ENCODE assay signal across 15 cellular contexts in genomic region chr9:35716236-35716635, GRCh38. TPM values are rescaled to one million over a fixed set of nuclear protein-coding genes. Genes with fewer than 3 reads are reported as not detected.
DNase-seq lines count a peak whose midpoint lies in the region; ATAC-seq, FAIRE-seq and TF ChIP-seq lines count a peak whose summit lies in the region.
"Had no signal": no experiment of that assay in that cellular context is flagged by ENCODE, and none has a peak within 500 bp of the region (broad histone marks: within the 10 kb centered on the region; RNA-seq: fewer than 3 reads in every experiment).

No MANE protein-coding gene starts in this region.

- H3K9me3 Mint-ChIP-seq in activated naive CD8-positive, alpha-beta T cell (ENCODE audit: low read depth), result no peaks in the 10 kb centered on the region
- H3K9me3 Mint-ChIP-seq in activated naive CD8-positive, alpha-beta T cell treated with anti-CD3 and anti-CD28 coated beads for 36 hours, result no peaks in the 10 kb centered on the region
- no peaks in the 10 kb centered on the region for H3K9me3 Mint-ChIP-seq in glutamatergic neuron (ENCODE audit: unreplicated experiment)
- H3K9me3 Mint-ChIP-seq: dendritic cell treated with granulocyte-macrophage colony-stimulating factor and Interleukin-4, amounts not matched to agents 40 ng/mL and 50 ng/mL, for 4 days; T-cell had no signal

- H3K9me3 ChIP-seq in ascending aorta, result no peaks in the 10 kb centered on the region
- H3K9me3 ChIP-seq in aorta (ENCODE audit: control insufficient read depth, low read length), result no peaks in the 10 kb centered on the region

- H3K27me3 ChIP-seq in ascending aorta (no peaks in the 10 kb centered on the region), aorta (ENCODE audit: control insufficient read depth in 1 of 2, insufficient read depth in 2 of 2, low read length in 1 of 2) (no peaks in the 10 kb centered on the region)

- H3K27ac ChIP-seq in ascending aorta, result peak overlapping the region; percentile 51 to 74
- peak overlapping the region in 1 of 2 donors; percentile 22 for H3K27ac ChIP-seq in aorta (ENCODE audit: low read depth in 1 of 2, low read length in 2 of 2)

- intact Hi-C loops in ascending aorta (cut with DNase I) (no loop called here), aorta (cut with DNase I) (no loop called here)

- H3K4me1 ChIP-seq in ascending aorta, result peaks cover 0 to 3% of the 10 kb centered on the region in 2 donors
- no peaks in the 10 kb centered on the region for H3K4me1 ChIP-seq in aorta (ENCODE audit: control insufficient read depth in 1 of 2, insufficient read depth in 2 of 2, low read length in 2 of 2)

- H3K36me3 Mint-ChIP-seq in activated naive CD8-positive, alpha-beta T cell, result peaks cover 8% of the 10 kb centered on the region
- peaks cover 14% of the 10 kb centered on the region for H3K36me3 Mint-ChIP-seq in activated naive CD8-positive, alpha-beta T cell treated with anti-CD3 and anti-CD28 coated beads for 36 hours
- H3K36me3 Mint-ChIP-seq in glutamatergic neuron (ENCODE audit: unreplicated experiment), result no peaks in the 10 kb centered on the region

- H3K36me3 ChIP-seq in ascending aorta (peaks cover 100% of the 10 kb centered on the region in 2 donors), aorta (ENCODE audit: control insufficient read depth in 1 of 2, insufficient read depth in 2 of 2, low read length in 1 of 2) (peaks cover 21 to 60% of the 10 kb centered on the region in 2 donors)

- no peak overlapping the region for H3K4me3 Mint-ChIP-seq in activated naive CD8-positive, alpha-beta T cell
- H3K4me3 Mint-ChIP-seq in activated naive CD8-positive, alpha-beta T cell treated with anti-CD3 and anti-CD28 coated beads for 36 hours, result no peak overlapping the region
- H3K4me3 Mint-ChIP-seq in glutamatergic neuron (ENCODE audit: unreplicated experiment), result no peak overlapping the region
- H3K4me3 Mint-ChIP-seq: dendritic cell treated with granulocyte-macrophage colony-stimulating factor and Interleukin-4, amounts not matched to agents 40 ng/mL and 50 ng/mL, for 4 days; T-cell had no signal

- peak overlapping the region; percentile 73 for H3K27ac Mint-ChIP-seq in activated naive CD8-positive, alpha-beta T cell
- H3K27ac Mint-ChIP-seq in activated naive CD8-positive, alpha-beta T cell treated with anti-CD3 and anti-CD28 coated beads for 36 hours, result no peak overlapping the region
- peak overlapping the region; percentile 31 for H3K27ac Mint-ChIP-seq in glutamatergic neuron (ENCODE audit: unreplicated experiment)
- H3K27ac Mint-ChIP-seq: dendritic cell treated with granulocyte-macrophage colony-stimulating factor and Interleukin-4, amounts not matched to agents 40 ng/mL and 50 ng/mL, for 4 days had no signal

- no peak for DNase-seq in activated naive CD8-positive, alpha-beta T cell treated with anti-CD3 and anti-CD28 coated beads for 36 hours
- DNase-seq in ascending aorta (ENCODE audit: low spot score in 2 of 2) (no peak), glutamatergic neuron (no peak), aorta (peak; percentile 45 to 67), D721Med (ENCODE audit: insufficient read length, low spot score) (no peak)
- DNase-seq: activated CD4-positive, alpha-beta T cell treated with anti-CD3 and anti-CD28 coated beads, Interleukin-2, amount 50 U/mL, for 4 hours; KBM-7; kidney glomerular epithelial cell; T-cell had no signal

- no peaks in the 10 kb centered on the region for H3K4me1 Mint-ChIP-seq in activated naive CD8-positive, alpha-beta T cell (ENCODE audit: low read depth)
- H3K4me1 Mint-ChIP-seq in activated naive CD8-positive, alpha-beta T cell treated with anti-CD3 and anti-CD28 coated beads for 36 hours, result no peaks in the 10 kb centered on the region
- no peaks in the 10 kb centered on the region for H3K4me1 Mint-ChIP-seq in glutamatergic neuron (ENCODE audit: low read depth, unreplicated experiment)

- ATAC-seq in aorta (ENCODE audit: low FRiP score), result peak; percentile 42
- no peak for ATAC-seq in GM19397 (IDR thresholded peaks at IDR 0.05; ENCODE audit: unreplicated experiment)
- no peak for ATAC-seq in HG03342 (IDR thresholded peaks at IDR 0.05; ENCODE audit: unreplicated experiment)

- no peaks in the 10 kb centered on the region for H3K27me3 Mint-ChIP-seq in activated naive CD8-positive, alpha-beta T cell
- H3K27me3 Mint-ChIP-seq in activated naive CD8-positive, alpha-beta T cell treated with anti-CD3 and anti-CD28 coated beads for 36 hours, result no peaks in the 10 kb centered on the region
- H3K27me3 Mint-ChIP-seq in glutamatergic neuron (ENCODE audit: unreplicated experiment), result peaks cover 4% of the 10 kb centered on the region
- H3K27me3 Mint-ChIP-seq: dendritic cell treated with granulocyte-macrophage colony-stimulating factor and Interleukin-4, amounts not matched to agents 40 ng/mL and 50 ng/mL, for 4 days; T-cell had no signal

- no peak for FAIRE-seq in D721Med (lab: Jason Lieb, UNC)
- FAIRE-seq: G401.6 had no signal

- no peak overlapping the region for H3K4me3 ChIP-seq in ascending aorta
- H3K4me3 ChIP-seq in aorta (ENCODE audit: low read length in 2 of 2), result no peak overlapping the region

- 42 to 47% methylated on average over 4 of the region's 4 CpGs for WGBS in aorta, 2 donors

- TF ChIP-seq CTCF in ascending aorta (IDR thresholded peaks at IDR 0.05) (peak; percentile 13 to 52 (median 39)), glutamatergic neuron (IDR thresholded peaks at IDR 0.05; ENCODE audit: partially characterized antibody, unreplicated experiment) (no peak), D721Med (IDR thresholded peaks at IDR 0.05; ENCODE audit: insufficient read depth, missing control alignments) (no peak)

RNA-seq across cellular contexts. Expression of gene TLN1, which starts 15.8 kb away (rescaled TPM):
- 100 to 1,000 TPM; 158 to 169 TPM for total RNA-seq in activated naive CD8-positive, alpha-beta T cell treated with anti-CD3 and anti-CD28 coated beads for 36 hours
- 735 TPM for total RNA-seq in ascending aorta
- total RNA-seq in glutamatergic neuron (ENCODE audit: unreplicated experiment), result 56.2 TPM
- total RNA-seq in aorta, result 1,000 to 10,000 TPM in 1 of 2 donors, 100 to 1,000 TPM in 1; 735 to 1,271 TPM
- polyA plus RNA-seq in aorta, result 100 to 1,000 TPM; 160 to 382 TPM

RNA-seq across cellular contexts. Expression of gene CREB3, which starts 16.2 kb away (rescaled TPM):
- 10 to 100 TPM; 23.7 to 24.5 TPM for total RNA-seq in activated naive CD8-positive, alpha-beta T cell treated with anti-CD3 and anti-CD28 coated beads for 36 hours
- total RNA-seq in ascending aorta (48.3 TPM), glutamatergic neuron (ENCODE audit: unreplicated experiment) (32.0 TPM), aorta (10 to 100 TPM; 39.5 to 51.3 TPM)
- 10 to 100 TPM; 46.2 to 62.0 TPM for polyA plus RNA-seq in aorta

RNA-seq across cellular contexts. Expression of gene TPM2, which starts 26.5 kb away (rescaled TPM):
- 1 to 10 TPM; 3.3 to 4.6 TPM for total RNA-seq in activated naive CD8-positive, alpha-beta T cell treated with anti-CD3 and anti-CD28 coated beads for 36 hours
- 1,923 TPM for total RNA-seq in ascending aorta
- total RNA-seq in glutamatergic neuron (ENCODE audit: unreplicated experiment), result 188 TPM
- total RNA-seq in aorta, result 1,000 to 10,000 TPM; 1,614 to 5,973 TPM
- polyA plus RNA-seq in aorta, result 1,000 to 10,000 TPM; 7,224 to 9,377 TPM
- polyA plus RNA-seq: neural cell had no signal

RNA-seq across cellular contexts. Expression of gene GBA2, which starts 32.8 kb away (rescaled TPM):
- 10 to 100 TPM; 22.6 to 24.2 TPM for total RNA-seq in activated naive CD8-positive, alpha-beta T cell treated with anti-CD3 and anti-CD28 coated beads for 36 hours
- total RNA-seq in ascending aorta (40.7 TPM), glutamatergic neuron (ENCODE audit: unreplicated experiment) (287 TPM), aorta (10 to 100 TPM; 83.8 to 83.9 TPM)
- 100 to 1,000 TPM in 1 of 2 donors, 10 to 100 TPM in 1; 18.5 to 122 TPM for polyA plus RNA-seq in aorta

RNA-seq across cellular contexts. Expression of gene RGP1, which starts 32.9 kb away (rescaled TPM):
- 10 to 100 TPM; 12.7 to 13.4 TPM for total RNA-seq in activated naive CD8-positive, alpha-beta T cell treated with anti-CD3 and anti-CD28 coated beads for 36 hours
- total RNA-seq in ascending aorta, result 24.8 TPM
- 44.0 TPM for total RNA-seq in glutamatergic neuron (ENCODE audit: unreplicated experiment)
- total RNA-seq in aorta, result 10 to 100 TPM; 30.0 to 32.4 TPM
- polyA plus RNA-seq in aorta, result 10 to 100 TPM; 11.0 to 13.0 TPM

Comparison
In these comparisons a context has a peak if more than half of its experiments do, and no peak if none do; other contexts are left out.
1. DNase-seq: peak in aorta (2 of 2); none in activated naive CD8-positive, alpha-beta T cell treated with anti-CD3 and anti-CD28 coated beads for 36 hours (single experiment), ascending aorta (0 of 2), glutamatergic neuron (single experiment) and D721Med (single experiment).
2. CTCF ChIP-seq: peak in ascending aorta (3 of 3); none in glutamatergic neuron (single experiment) and D721Med (single experiment).
3. RNA of gene TPM2, which starts 26.5 kb away (total RNA-seq): 1,614 to 5,973 TPM in aorta, 1,923 TPM in ascending aorta (single experiment) and 188 TPM in glutamatergic neuron (single experiment); 3.3 to 4.6 TPM in activated naive CD8-positive, alpha-beta T cell treated with anti-CD3 and anti-CD28 coated beads for 36 hours; every median in the first group is over 10 times any median in the second.